In the genomic region with DNA sequence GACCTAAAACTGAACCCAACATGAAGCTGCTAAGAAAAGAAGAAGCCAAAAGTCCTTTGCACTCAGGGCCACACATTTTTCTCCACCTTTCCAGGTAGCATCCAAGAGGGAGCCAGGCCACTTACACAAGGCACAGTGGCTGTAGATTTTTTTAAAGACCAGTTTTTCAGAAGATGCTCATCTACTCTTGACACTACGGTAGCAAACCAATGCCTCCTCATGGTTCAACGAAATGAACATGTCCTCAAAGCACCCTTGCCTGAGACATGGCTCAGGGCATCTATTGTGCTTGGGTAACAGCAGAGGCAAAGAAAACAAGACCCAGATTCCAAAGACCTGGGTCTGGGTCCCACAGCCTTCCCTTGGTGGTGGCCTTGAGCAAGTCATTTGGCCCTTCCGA, we compare ENCODE assay signal across 19 cellular contexts. TPM values are rescaled to one million over a fixed set of nuclear protein-coding genes. Genes with fewer than 3 reads are reported as not detected.
DNase-seq lines count a peak whose midpoint lies in the region; ATAC-seq and TF ChIP-seq lines count a peak whose summit lies in the region.
"Had no signal": no experiment of that assay in that cellular context is flagged by ENCODE, and none has a peak within 500 bp of the region (broad histone marks: within the 10 kb centered on the region; RNA-seq: fewer than 3 reads in every experiment).

No MANE protein-coding gene starts in this region.

- TF ChIP-seq CTCF in stomach (IDR thresholded peaks at IDR 0.05) (no peak), left lung (IDR thresholded peaks at IDR 0.05) (no peak)

- no peak overlapping the region for H3K4me3 Mint-ChIP-seq in activated naive CD4-positive, alpha-beta T cell treated with anti-CD3 and anti-CD28 coated beads, Interleukin-2, amount 10 ng/mL, durations not matched to agents 7 days and 5 days
- no peak overlapping the region for H3K4me3 Mint-ChIP-seq in activated T-helper 2 cell treated with anti-CD3 and anti-CD28 coated beads, Interferon-gamma antibody, Interleukin-2, Interleukin-4, amounts not matched to agents 10 μg/mL and 5 μg/mL and 100 μg/mL, durations not matched to agents 14 hours and 24 hours and 36 hours (ENCODE audit: low read depth)
- H3K4me3 Mint-ChIP-seq: CD4-positive, alpha-beta memory T cell had no signal

- H3K9ac ChIP-seq in muscle layer of colon (ENCODE audit: low read length) = no peak overlapping the region
- H3K9ac ChIP-seq: GM23248 had no signal

- no peak for TF ChIP-seq POLR2A in stomach (IDR thresholded peaks at IDR 0.05)

- CTCF ChIA-PET in activated naive CD4-positive, alpha-beta T cell treated with anti-CD3 and anti-CD28 coated beads, Interleukin-2, amount 10 ng/mL, durations not matched to agents 7 days and 5 days (lab: Charles Lee) = no interaction called here

- no peak overlapping the region for H3K4me3 ChIP-seq in muscle layer of colon (ENCODE audit: low read depth in 1 of 2, low read length in 2 of 2)
- H3K4me3 ChIP-seq in stomach = no peak overlapping the region
- H3K4me3 ChIP-seq in left lung = no peak overlapping the region
- H3K4me3 ChIP-seq: A549, GM23248 had no signal

- no peaks in the 10 kb centered on the region for H3K27me3 ChIP-seq in muscle layer of colon (ENCODE audit: control insufficient read depth in 1 of 2, insufficient read depth in 2 of 2, low read length in 2 of 2)
- peaks cover 0 to 10% (median 0%) of the 10 kb centered on the region in 3 donors for H3K27me3 ChIP-seq in stomach
- peaks cover 0 to 31% of the 10 kb centered on the region in 2 donors for H3K27me3 ChIP-seq in left lung

- no peaks in the 10 kb centered on the region for H3K9me3 ChIP-seq in muscle layer of colon (ENCODE audit: low read length)
- H3K9me3 ChIP-seq in stomach = no peaks in the 10 kb centered on the region
- H3K9me3 ChIP-seq in left lung = no peaks in the 10 kb centered on the region
- H3K9me3 ChIP-seq: A549 had no signal

- H3K27ac ChIP-seq in muscle layer of colon (ENCODE audit: low read depth, low read length) (peak overlapping the region; percentile 81), stomach (peak overlapping the region in 3 of 5 donors; percentile 64 to 87 (median 66)), left lung (no peak overlapping the region)
- H3K27ac ChIP-seq: 22Rv1, A549, C4-2B, GM23248, HL-60 had no signal

- peaks cover 30% of the 10 kb centered on the region for H3K36me3 ChIP-seq in muscle layer of colon (ENCODE audit: insufficient read depth, low read length)
- H3K36me3 ChIP-seq in stomach = peaks cover 0 to 23% (median 5%) of the 10 kb centered on the region in 4 donors
- no peaks in the 10 kb centered on the region for H3K36me3 ChIP-seq in left lung

- H3K4me1 ChIP-seq in muscle layer of colon (ENCODE audit: insufficient read depth, low read length) (peaks cover 54% of the 10 kb centered on the region), stomach (peaks cover 4 to 49% (median 16%) of the 10 kb centered on the region in 4 donors), left lung (no peaks in the 10 kb centered on the region)

- intact Hi-C loops in stomach (cut with DNase I; ENCODE audit: low total_unique reads) (no loop called here), left lung (cut with DNase I) (no loop called here)
- intact Hi-C loops in activated T-helper 2 cell treated with anti-CD3 and anti-CD28 coated beads, Interferon-gamma antibody, Interleukin-2, Interleukin-4, amounts not matched to agents 10 μg/mL and 5 μg/mL and 100 μg/mL, durations not matched to agents 14 hours and 24 hours and 36 hours (cut with micrococcal nuclease) = no loop called here

- ATAC-seq in left lung = no peak
- ATAC-seq: A549 had no signal

- no peaks in the 10 kb centered on the region for H3K9me3 Mint-ChIP-seq in activated naive CD4-positive, alpha-beta T cell treated with anti-CD3 and anti-CD28 coated beads, Interleukin-2, amount 10 ng/mL, durations not matched to agents 7 days and 5 days
- no peaks in the 10 kb centered on the region for H3K9me3 Mint-ChIP-seq in activated T-helper 2 cell treated with anti-CD3 and anti-CD28 coated beads, Interferon-gamma antibody, Interleukin-2, Interleukin-4, amounts not matched to agents 10 μg/mL and 5 μg/mL and 100 μg/mL, durations not matched to agents 14 hours and 24 hours and 36 hours

- DNase-seq in activated naive CD4-positive, alpha-beta T cell treated with anti-CD3 and anti-CD28 coated beads, Interleukin-2, amount 10 ng/mL, durations not matched to agents 7 days and 5 days = no peak
- DNase-seq in activated naive CD4-positive, alpha-beta T cell (lab: John Stamatoyannopoulos, UW) = no peak
- DNase-seq in stomach = no peak
- no peak for DNase-seq in NCI-H1930 (lab: John Stamatoyannopoulos, UW)
- DNase-seq in activated T-helper 2 cell treated with anti-CD3 and anti-CD28 coated beads, Interferon-gamma antibody, Interleukin-2, Interleukin-4, amounts not matched to agents 10 μg/mL and 5 μg/mL and 100 μg/mL, durations not matched to agents 14 hours and 24 hours and 36 hours (ENCODE audit: low spot score) = no peak
- DNase-seq in left lung = no peak
- DNase-seq: AML-193; CD4-positive, alpha-beta memory T cell; DMS153; DMS79; GDM1; GM23248; HCEC 1CT had no signal

- H3K36me3 Mint-ChIP-seq in activated naive CD4-positive, alpha-beta T cell treated with anti-CD3 and anti-CD28 coated beads, Interleukin-2, amount 10 ng/mL, durations not matched to agents 7 days and 5 days = no peaks in the 10 kb centered on the region
- H3K36me3 Mint-ChIP-seq in activated T-helper 2 cell treated with anti-CD3 and anti-CD28 coated beads, Interferon-gamma antibody, Interleukin-2, Interleukin-4, amounts not matched to agents 10 μg/mL and 5 μg/mL and 100 μg/mL, durations not matched to agents 14 hours and 24 hours and 36 hours (ENCODE audit: low read depth) = no peaks in the 10 kb centered on the region
- H3K36me3 Mint-ChIP-seq: CD4-positive, alpha-beta memory T cell had no signal

- H3K27me3 Mint-ChIP-seq in activated naive CD4-positive, alpha-beta T cell treated with anti-CD3 and anti-CD28 coated beads, Interleukin-2, amount 10 ng/mL, durations not matched to agents 7 days and 5 days = peaks cover 18% of the 10 kb centered on the region
- peaks cover 2% of the 10 kb centered on the region for H3K27me3 Mint-ChIP-seq in activated T-helper 2 cell treated with anti-CD3 and anti-CD28 coated beads, Interferon-gamma antibody, Interleukin-2, Interleukin-4, amounts not matched to agents 10 μg/mL and 5 μg/mL and 100 μg/mL, durations not matched to agents 14 hours and 24 hours and 36 hours (ENCODE audit: low read depth)

- WGBS in stomach, 5 donors = 59 to 79% (median 65%) methylated on average over 3 of the region's 3 CpGs

- H3K27ac Mint-ChIP-seq in activated naive CD4-positive, alpha-beta T cell treated with anti-CD3 and anti-CD28 coated beads, Interleukin-2, amount 10 ng/mL, durations not matched to agents 7 days and 5 days = peak overlapping the region; percentile 58
- H3K27ac Mint-ChIP-seq in activated T-helper 2 cell treated with anti-CD3 and anti-CD28 coated beads, Interferon-gamma antibody, Interleukin-2, Interleukin-4, amounts not matched to agents 10 μg/mL and 5 μg/mL and 100 μg/mL, durations not matched to agents 14 hours and 24 hours and 36 hours = no peak overlapping the region
- H3K27ac Mint-ChIP-seq: CD4-positive, alpha-beta memory T cell had no signal

- no peaks in the 10 kb centered on the region for H3K4me1 Mint-ChIP-seq in activated naive CD4-positive, alpha-beta T cell treated with anti-CD3 and anti-CD28 coated beads, Interleukin-2, amount 10 ng/mL, durations not matched to agents 7 days and 5 days
- H3K4me1 Mint-ChIP-seq in activated T-helper 2 cell treated with anti-CD3 and anti-CD28 coated beads, Interferon-gamma antibody, Interleukin-2, Interleukin-4, amounts not matched to agents 10 μg/mL and 5 μg/mL and 100 μg/mL, durations not matched to agents 14 hours and 24 hours and 36 hours (ENCODE audit: low read depth) = no peaks in the 10 kb centered on the region
- H3K4me1 Mint-ChIP-seq: CD4-positive, alpha-beta memory T cell had no signal

- no peak for TF ChIP-seq EP300 in stomach (IDR thresholded peaks at IDR 0.05)

RNA-seq across cellular contexts. Expression of a gene that starts 22.3 kb away (rescaled TPM):
- total RNA-seq in stomach = 1 to 10 TPM; 1.2 to 9.8 (median 4.8) TPM
- 1 to 10 TPM; 3.8 to 9.9 (median 5.0) TPM for polyA plus RNA-seq in stomach
- not detected in 2 replicates for total RNA-seq in activated T-helper 2 cell treated with anti-CD3 and anti-CD28 coated beads, Interferon-gamma antibody, Interleukin-2, Interleukin-4, amounts not matched to agents 10 μg/mL and 5 μg/mL and 100 μg/mL, durations not matched to agents 14 hours and 24 hours and 36 hours
- total RNA-seq in left lung = under 1 TPM; 0.15 to 0.47 TPM
- total RNA-seq: CD4-positive, alpha-beta memory T cell had no signal
- polyA plus RNA-seq: BJ; CD4-positive, alpha-beta memory T cell; GM23248 had no signal

Comparison
In these comparisons a context has a peak if more than half of its experiments do, and no peak if none do; other contexts are left out.
1. H3K27ac ChIP-seq: peak in muscle layer of colon (single experiment) and stomach (3 of 5); none in left lung (0 of 2).